In genomic region chr1:91404151-91405012, GRCh38 we compare ENCODE assay signal across 1 cellular context.
TF ChIP-seq lines count a peak whose summit lies in the region.

Gene HFM1 (minus strand): TSS chr1:91404837. CDS start chr1:91401082, 3,755 bp downstream.

TF ChIP-seq in K562, 482 proteins besides CTCF, POLR2A, EP300 and RAD21 (continued from another document and continues in another):
- TF ChIP-seq ZNF444 (CRISPR knock-in tag; IDR thresholded peaks at IDR 0.05) (no peak), TCF7 (IDR thresholded peaks at IDR 0.05; ENCODE audit: borderline replicate concordance) (0 out of 2 replicates have a peak, but pooled peaks have one; percentile 34), TCF3 (CRISPR knock-in tag; IDR thresholded peaks at IDR 0.05) (peak; percentile 16; the same call in 1 of the 2 replicates), NRF1 (conservative IDR thresholded peaks at IDR 0.05 in 1 of 2, IDR thresholded peaks at IDR 0.05 in 1 of 2) (peak; percentile 85 to 87), KDM5B (IDR thresholded peaks at IDR 0.05; ENCODE audit: insufficient replicate concordance, low read depth, low read length) (peak; percentile 80), ZBTB9 (CRISPR knock-in tag; IDR thresholded peaks at IDR 0.05) (0 out of 2 replicates have a peak, but pooled peaks have one; percentile 41), TCF15 (CRISPR knock-in tag; IDR thresholded peaks at IDR 0.05) (no peak), ZNF41 (CRISPR knock-in tag; conservative IDR thresholded peaks at IDR 0.05) (no peak), CUX1 (CRISPR knock-in tag; IDR thresholded peaks at IDR 0.05) (no peak), ZNF232 (CRISPR knock-in tag; IDR thresholded peaks at IDR 0.05) (no peak), GATAD2A (IDR thresholded peaks at IDR 0.05) (peak; percentile 69; the same call in 1 of the 2 replicates), ZBTB11 (CRISPR knock-in tag; IDR thresholded peaks at IDR 0.05) (peak in 1 of 3 experiments; percentile 67; a peak in 3 of 6 replicates), ZNF764 (CRISPR knock-in tag; IDR thresholded peaks at IDR 0.05; ENCODE audit: low read depth) (no peak), FOSL1 (tag; conservative IDR thresholded peaks at IDR 0.05) (peak; percentile 36; the same call in 1 of the 2 replicates), GABPB1 (CRISPR knock-in tag; IDR thresholded peaks at IDR 0.05) (peak; percentile 70; the same call in 1 of the 2 replicates), ZBTB17 (CRISPR knock-in tag; IDR thresholded peaks at IDR 0.05) (peak; percentile 99), ZNF280A (IDR thresholded peaks at IDR 0.05; ENCODE audit: low read depth, partially characterized antibody) (no peak), TEAD1 (CRISPR knock-in tag; IDR thresholded peaks at IDR 0.05) (0 out of 4 replicates have a peak, but pooled peaks of 1 of the 2 experiments have one; percentile 65), DACH1 (IDR thresholded peaks at IDR 0.05; ENCODE audit: partially characterized antibody) (peak; percentile 24), TRIM28 (IDR thresholded peaks at IDR 0.05) (no peak), NCOA4 (IDR thresholded peaks at IDR 0.05; ENCODE audit: partially characterized antibody) (peak; percentile 94), ATF1 (CRISPR knock-in tag; IDR thresholded peaks at IDR 0.05) (no peak), ATF1 (tag; IDR thresholded peaks at IDR 0.05) (peak; percentile 68), KLF1 (tag; IDR thresholded peaks at IDR 0.05) (peak; percentile 42; the same call in 1 of the 2 replicates), ATF7 (IDR thresholded peaks at IDR 0.05) (peak; percentile 81), ZNF184 (CRISPR knock-in tag; IDR thresholded peaks at IDR 0.05) (no peak), CC2D1A (IDR thresholded peaks at IDR 0.05) (peak; percentile 21; the same call in 1 of the 2 replicates), ARID4B (CRISPR knock-in tag; IDR thresholded peaks at IDR 0.05) (peak; percentile 70; the same call in 1 of the 2 replicates), SAP30 (IDR thresholded peaks at IDR 0.05; ENCODE audit: borderline replicate concordance, insufficient read depth, low read depth, low read length, poor library complexity, severe bottlenecking) (peak; percentile 75), ZNF24 (IDR thresholded peaks at IDR 0.05) (no peak), CBFA2T3 (IDR thresholded peaks at IDR 0.05) (no peak), SMARCC2 (IDR thresholded peaks at IDR 0.05; ENCODE audit: low read depth) (0 out of 2 replicates have a peak, but pooled peaks have one; percentile 14), TFAP4 (CRISPR knock-in tag; IDR thresholded peaks at IDR 0.05; ENCODE audit: borderline replicate concordance) (peak; percentile 82), TARDBP (IDR thresholded peaks at IDR 0.05) (0 out of 2 replicates have a peak, but pooled peaks have one; percentile 18), ZNF274 (IDR thresholded peaks at IDR 0.05; ENCODE audit: borderline replicate concordance, low read depth, low read length) (peak; percentile 28; the same call in 1 of the 2 replicates), DMBX1 (CRISPR knock-in tag; IDR thresholded peaks at IDR 0.05; ENCODE audit: borderline replicate concordance) (peak; percentile 9; the same call in 1 of the 2 replicates), GATAD2B (IDR thresholded peaks at IDR 0.05; ENCODE audit: borderline replicate concordance) (0 out of 2 replicates have a peak, but pooled peaks have one; percentile 12), HMGXB4 (CRISPR knock-in tag; IDR thresholded peaks at IDR 0.05) (0 out of 2 replicates have a peak, but pooled peaks have one; percentile 44), CBFA2T2 (conservative IDR thresholded peaks at IDR 0.05) (no peak), KAT7 (CRISPR knock-in tag; IDR thresholded peaks at IDR 0.05; ENCODE audit: borderline replicate concordance) (peak; percentile 66; the same call in 1 of the 2 replicates), HNRNPK (IDR thresholded peaks at IDR 0.05; ENCODE audit: low read depth, low read length, poor library complexity, severe bottlenecking) (peak; percentile 22), ZBTB1 (CRISPR knock-in tag; IDR thresholded peaks at IDR 0.05; ENCODE audit: borderline replicate concordance, low read depth) (peak; percentile 99), L3MBTL2 (IDR thresholded peaks at IDR 0.05) (peak; percentile 93), HNRNPH1 (optimal IDR thresholded peaks at IDR 0.05; ENCODE audit: low read depth, low read length) (no peak)
